ENCODE assay signal across 8 cellular contexts in genomic region chr5:81165493-81166119, GRCh38.
DNase-seq lines count a peak whose midpoint lies in the region; ATAC-seq, FAIRE-seq and TF ChIP-seq lines count a peak whose summit lies in the region.

No MANE protein-coding gene starts in this region.

- H3K4me3 Mint-ChIP-seq in HFFc6 (no peak overlapping the region), MCF 10A (ENCODE audit: unreplicated experiment) (no peak overlapping the region)

- H3K27ac ChIP-seq in VCaP (no peak overlapping the region), kidney (ENCODE audit: low read depth in 2 of 2, low read length in 2 of 2) (no peak overlapping the region)

- no peak for ATAC-seq in GM19455 (IDR thresholded peaks at IDR 0.05; ENCODE audit: unreplicated experiment)

- H3K9me3 ChIP-seq in kidney (ENCODE audit: control insufficient read depth in 1 of 2, low read length in 2 of 2), result no peaks in the 10 kb centered on the region

- H3K9ac ChIP-seq in kidney (ENCODE audit: low read length in 2 of 2), result no peak overlapping the region

- DNase-seq in GM10266 (ENCODE audit: extremely low spot score), result peak; percentile 66
- DNase-seq in HFFc6, result peak; percentile 48
- peak; percentile 27 for DNase-seq in NCI-H146 treated with DMSO at 0.1 percent for 48 hours (lab: John Stamatoyannopoulos, UW; ENCODE audit: unreplicated experiment)
- peak; percentile 82 for DNase-seq in MCF 10A (ENCODE audit: unreplicated experiment)
- DNase-seq in kidney, result no peak
- DNase-seq in stimulated activated CD4-positive, alpha-beta T cell treated with anti-CD3 and anti-CD28 coated beads, TNF-alpha, amount 100 ng/mL, for 1 hour (ENCODE audit: low read depth in 3 of 3, low spot score in 1 of 3), result peak in 2 of 3 donors; percentile 25 to 30

- TF ChIP-seq CTCF in GM10266 (IDR thresholded peaks at IDR 0.05; ENCODE audit: control insufficient read depth, insufficient read depth, low read depth, missing control alignments) (peak; percentile 83), HFFc6 (IDR thresholded peaks at IDR 0.05) (peak; percentile 80), VCaP (conservative IDR thresholded peaks at IDR 0.05) (peak; percentile 87), MCF 10A (IDR thresholded peaks at IDR 0.05; ENCODE audit: unreplicated experiment) (peak; percentile 72), kidney (IDR thresholded peaks at IDR 0.05; ENCODE audit: borderline replicate concordance, extremely low read depth, insufficient read depth) (peak; percentile 77)

- BruUV-seq in MCF 10A (replicated peaks; lab: Mats Ljungman, UMichigan), result no TSS peak

- no peak for FAIRE-seq in kidney (lab: Jason Lieb, UNC)

- POLR2A ChIA-PET in MCF 10A (lab: Yijun Ruan, JAX), result interaction anchor here (0.7 to 0.8 kb wide), 2 partner anchors 246 to 482 kb away, joined by 3 read pairs; no protein-coding TSS in a partner anchor

- H3K36me3 Mint-ChIP-seq in HFFc6 (ENCODE audit: low read depth) (no peaks in the 10 kb centered on the region), MCF 10A (ENCODE audit: insufficient read depth, unreplicated experiment) (no peaks in the 10 kb centered on the region)

- H3K27ac Mint-ChIP-seq in HFFc6, result no peak overlapping the region
- no peak overlapping the region for H3K27ac Mint-ChIP-seq in MCF 10A (ENCODE audit: low read depth, unreplicated experiment)

- H3K9me3 Mint-ChIP-seq in HFFc6 (no peaks in the 10 kb centered on the region), MCF 10A (ENCODE audit: unreplicated experiment) (no peaks in the 10 kb centered on the region)

- intact Hi-C loops in MCF 10A (cut with micrococcal nuclease), result loop anchor here (1.0 to 5.0 kb wide), 3 partner anchors 453 to 678 kb away; partner anchors contain the start of gene FAM151B
- intact Hi-C loops in kidney (cut with DNase I), result no loop called here

- H3K4me1 Mint-ChIP-seq in HFFc6 (ENCODE audit: low read depth) (peaks cover 14% of the 10 kb centered on the region), MCF 10A (ENCODE audit: insufficient read depth, unreplicated experiment) (no peaks in the 10 kb centered on the region)

- CTCF ChIA-PET in MCF 10A (lab: Yijun Ruan, JAX), result interaction anchor here (0.5 to 1.8 kb wide), 26 partner anchors 11 to 755 kb away, joined by 3 to 5 read pairs (median 3); no protein-coding TSS in a partner anchor

- peaks cover 0 to 2% of the 10 kb centered on the region in 2 donors for H3K4me1 ChIP-seq in kidney (ENCODE audit: control insufficient read depth in 1 of 2, insufficient read depth in 1 of 2, low read depth in 1 of 2, low read length in 2 of 2)

- H3K4me3 ChIP-seq in kidney (ENCODE audit: low read length in 2 of 2), result no peak overlapping the region

- peaks cover 8% of the 10 kb centered on the region for H3K27me3 Mint-ChIP-seq in HFFc6 (ENCODE audit: insufficient read depth)
- H3K27me3 Mint-ChIP-seq in MCF 10A (ENCODE audit: insufficient read depth, unreplicated experiment), result peaks cover 33% of the 10 kb centered on the region

- peaks cover 0 to 4% of the 10 kb centered on the region in 2 donors for H3K36me3 ChIP-seq in kidney (ENCODE audit: control insufficient read depth in 1 of 2, insufficient read depth in 2 of 2, low read length in 2 of 2)
